Comparison of ENCODE assay signal across 29 cellular contexts in genomic region chr2:28257182-28257581, GRCh38.
"Had no signal": no experiment of that assay in that cellular context is flagged by ENCODE, and none has a peak within 500 bp of the region (broad histone marks: within the 10 kb centered on the region; RNA-seq: fewer than 3 reads in every experiment).

No MANE protein-coding gene starts in this region.

- H3K4me1 Mint-ChIP-seq: brain had no signal

- H3K27me3 Mint-ChIP-seq: activated CD4-positive, alpha-beta memory T cell treated with anti-CD3 and anti-CD28 coated beads for 36 hours; activated naive CD4-positive, alpha-beta T cell treated with anti-CD3 and anti-CD28 coated beads, Interleukin-2, amount 50 U/mL, for 24 hours; brain had no signal

- H3K27ac Mint-ChIP-seq: activated CD4-positive, alpha-beta memory T cell treated with anti-CD3 and anti-CD28 coated beads for 36 hours; activated naive CD4-positive, alpha-beta T cell treated with anti-CD3 and anti-CD28 coated beads, Interleukin-2, amount 50 U/mL, for 24 hours; activated T-helper 1 cell treated with anti-CD3 and anti-CD28 coated beads, Interleukin-12 subunit alpha, Interleukin-12 subunit beta, Interleukin-2, Interleukin-4 antibody, amounts not matched to agents 30 ng/mL and 10 ng/mL and 1 ng/mL, durations not matched to agents 14 hours and 24 hours and 36 hours; brain; T-helper 1 cell treated with Interleukin-12 subunit alpha and Interleukin-12 subunit beta and Interleukin-4 antibody, amounts not matched to agents 30 μg/mL and 1 μg/mL, for 36 hours; T-helper 2 cell treated with Interferon-gamma antibody and Interleukin-4, amounts not matched to agents 5 μg/mL and 100 μg/mL, for 36 hours had no signal

- H3K4me3 Mint-ChIP-seq: activated CD4-positive, alpha-beta memory T cell treated with anti-CD3 and anti-CD28 coated beads for 36 hours; activated naive CD4-positive, alpha-beta T cell treated with anti-CD3 and anti-CD28 coated beads, Interleukin-2, amount 50 U/mL, for 24 hours; activated T-cell treated with anti-CD3 and anti-CD28 coated beads, Interleukin-2, amount 50 U/mL, for 4 hours; activated T-helper 1 cell treated with anti-CD3 and anti-CD28 coated beads, Interleukin-12 subunit alpha, Interleukin-12 subunit beta, Interleukin-2, Interleukin-4 antibody, amounts not matched to agents 30 ng/mL and 10 ng/mL and 1 ng/mL, durations not matched to agents 14 hours and 24 hours and 36 hours; brain; T-helper 1 cell treated with Interleukin-12 subunit alpha and Interleukin-12 subunit beta and Interleukin-4 antibody, amounts not matched to agents 30 μg/mL and 1 μg/mL, for 36 hours; T-helper 2 cell treated with Interferon-gamma antibody and Interleukin-4, amounts not matched to agents 5 μg/mL and 100 μg/mL, for 36 hours had no signal

- H3K9me3 Mint-ChIP-seq: activated CD4-positive, alpha-beta memory T cell treated with anti-CD3 and anti-CD28 coated beads for 36 hours; activated naive CD4-positive, alpha-beta T cell treated with anti-CD3 and anti-CD28 coated beads, Interleukin-2, amount 50 U/mL, for 24 hours; activated T-cell treated with anti-CD3 and anti-CD28 coated beads, Interleukin-2, amount 50 U/mL, for 4 hours; activated T-helper 1 cell treated with anti-CD3 and anti-CD28 coated beads, Interleukin-12 subunit alpha, Interleukin-12 subunit beta, Interleukin-2, Interleukin-4 antibody, amounts not matched to agents 30 ng/mL and 10 ng/mL and 1 ng/mL, durations not matched to agents 14 hours and 24 hours and 36 hours; T-helper 1 cell treated with Interleukin-12 subunit alpha and Interleukin-12 subunit beta and Interleukin-4 antibody, amounts not matched to agents 30 μg/mL and 1 μg/mL, for 36 hours; T-helper 2 cell treated with Interferon-gamma antibody and Interleukin-4, amounts not matched to agents 5 μg/mL and 100 μg/mL, for 36 hours had no signal

- ATAC-seq: activated T-cell treated with anti-CD3 and anti-CD28 coated beads, Interleukin-2, amount 50 U/mL, for 4 hours; PC-3 had no signal

- DNase-seq: activated CD4-positive, alpha-beta memory T cell treated with anti-CD3 and anti-CD28 coated beads for 36 hours; activated CD4-positive, alpha-beta T cell treated with anti-CD3 and anti-CD28 coated beads, Interleukin-2, amount 50 U/mL, for 1 hour; activated effector memory CD4-positive, alpha-beta T cell treated with Interleukin-2 at 50 U/mL for 16 hours; activated T-cell treated with anti-CD3 and anti-CD28 coated beads for 4 hours; activated T-cell treated with anti-CD3 and anti-CD28 coated beads, Interleukin-2, amount 50 U/mL, for 4 hours; anterior cingulate cortex; caudate nucleus; cerebellar nuclear complex; Kasumi-1; KG1; MG63; MV-4-11; NCI-H1092; NCI-H1436 treated with DMSO at 0.1 percent for 48 hours; NCI-H1694 treated with DMSO at 0.1 percent for 48 hours; NCI-H2029; NCI-H345; NCI-H524 treated with DMSO at 0.1 percent for 48 hours; NK-92 treated with Interleukin-12 subunit alpha and Interleukin-12 subunit beta, amount 100 ng/mL, for 24 hours; PC-3; Peyer's patch; RPMI8226; SHP77 treated with DMSO at 0.1 percent for 48 hours; SK-N-SH had no signal
